Comparison of ENCODE assay signal across 1 cellular context in genomic region chr15:101500865-101501551, GRCh38.
TF ChIP-seq lines count a peak whose summit lies in the region.

No MANE protein-coding gene starts in this region.

TF ChIP-seq in GM23338, 12 proteins besides CTCF, POLR2A, EP300 and RAD21 (continued from another document):
- TF ChIP-seq ZNF462 (CRISPR knock-in tag; IDR thresholded peaks at IDR 0.05) (no peak), ZNF331 (CRISPR knock-in tag; IDR thresholded peaks at IDR 0.05; ENCODE audit: low read depth) (no peak), STAT1 (IDR thresholded peaks at IDR 0.05; ENCODE audit: unreplicated experiment) (no peak), EZH2 (IDR thresholded peaks at IDR 0.05; ENCODE audit: low read depth, unreplicated experiment) (no peak), ETS1 (IDR thresholded peaks at IDR 0.05) (no peak)
